Comparison of ENCODE assay signal across 8 cellular contexts in genomic region chr4:154807042-154807630, GRCh38. TPM values are rescaled to one million over a fixed set of nuclear protein-coding genes. Genes with fewer than 3 reads are reported as not detected.
DNase-seq lines count a peak whose midpoint lies in the region; ATAC-seq and TF ChIP-seq lines count a peak whose summit lies in the region.

No MANE protein-coding gene starts in this region.

- no peaks in the 10 kb centered on the region for H3K27me3 Mint-ChIP-seq in activated T-cell treated with anti-CD3 and anti-CD28 coated beads, Interleukin-2, amount 50 U/mL, for 72 hours (ENCODE audit: low read depth)

- no peak overlapping the region for H3K4me3 ChIP-seq in cardiac muscle cell

- no peaks in the 10 kb centered on the region for H3K9me3 Mint-ChIP-seq in stimulated activated effector memory CD8-positive, alpha-beta T cell treated with anti-CD3 and anti-CD28 coated beads, Interleukin-12 subunit alpha, Interleukin-12 subunit beta, amount 100 ng/mL, for 72 hours
- no peaks in the 10 kb centered on the region for H3K9me3 Mint-ChIP-seq in activated T-cell treated with anti-CD3 and anti-CD28 coated beads, Interleukin-2, amount 50 U/mL, for 72 hours

- DNase-seq in cardiac muscle cell (ENCODE audit: low read depth in 1 of 2, low spot score in 1 of 2): peak in 1 of 2 donors; percentile 67
- no peak for DNase-seq in left cardiac atrium
- peak; percentile 13 for DNase-seq in NCI-H2171 (lab: John Stamatoyannopoulos, UW)
- peak; percentile 75 for DNase-seq in dedifferentiated amniotic fluid mesenchymal stem cell (ENCODE audit: extremely low spot score)
- peak; percentile 6 for DNase-seq in pons (ENCODE audit: low spot score)
- DNase-seq in stimulated activated effector memory CD8-positive, alpha-beta T cell treated with anti-CD3 and anti-CD28 coated beads, Interleukin-12 subunit alpha, Interleukin-12 subunit beta, amount 100 ng/mL, for 72 hours (ENCODE audit: low spot score in 2 of 2): no peak
- DNase-seq in activated T-cell treated with anti-CD3 and anti-CD28 coated beads, Interleukin-2, amount 50 U/mL, for 72 hours: no peak

- no peak overlapping the region for H3K4me3 Mint-ChIP-seq in stimulated activated effector memory CD8-positive, alpha-beta T cell treated with anti-CD3 and anti-CD28 coated beads, Interleukin-12 subunit alpha, Interleukin-12 subunit beta, amount 100 ng/mL, for 72 hours
- peak overlapping the region in 1 of 2 donors; percentile 41 for H3K4me3 Mint-ChIP-seq in activated T-cell treated with anti-CD3 and anti-CD28 coated beads, Interleukin-2, amount 50 U/mL, for 72 hours

- no peaks in the 10 kb centered on the region for H3K36me3 Mint-ChIP-seq in stimulated activated effector memory CD8-positive, alpha-beta T cell treated with anti-CD3 and anti-CD28 coated beads, Interleukin-12 subunit alpha, Interleukin-12 subunit beta, amount 100 ng/mL, for 72 hours
- H3K36me3 Mint-ChIP-seq in activated T-cell treated with anti-CD3 and anti-CD28 coated beads, Interleukin-2, amount 50 U/mL, for 72 hours (ENCODE audit: insufficient read depth in 2 of 2): no peaks in the 10 kb centered on the region

- no peak overlapping the region for H3K27ac Mint-ChIP-seq in stimulated activated effector memory CD8-positive, alpha-beta T cell treated with anti-CD3 and anti-CD28 coated beads, Interleukin-12 subunit alpha, Interleukin-12 subunit beta, amount 100 ng/mL, for 72 hours
- H3K27ac Mint-ChIP-seq in activated T-cell treated with anti-CD3 and anti-CD28 coated beads, Interleukin-2, amount 50 U/mL, for 72 hours: no peak overlapping the region

- H3K4me1 Mint-ChIP-seq in stimulated activated effector memory CD8-positive, alpha-beta T cell treated with anti-CD3 and anti-CD28 coated beads, Interleukin-12 subunit alpha, Interleukin-12 subunit beta, amount 100 ng/mL, for 72 hours: no peaks in the 10 kb centered on the region
- H3K4me1 Mint-ChIP-seq in activated T-cell treated with anti-CD3 and anti-CD28 coated beads, Interleukin-2, amount 50 U/mL, for 72 hours (ENCODE audit: low read depth): no peaks in the 10 kb centered on the region

- no peaks in the 10 kb centered on the region for H3K27me3 ChIP-seq in cardiac muscle cell

- TF ChIP-seq CTCF in cardiac muscle cell (IDR thresholded peaks at IDR 0.05; ENCODE audit: low read depth, low read length): peak; percentile 66

- no peaks in the 10 kb centered on the region for H3K9me3 ChIP-seq in cardiac muscle cell (ENCODE audit: low read depth)

- H3K36me3 ChIP-seq in cardiac muscle cell: no peaks in the 10 kb centered on the region

- ATAC-seq in left cardiac atrium (no peak), HG02642 (IDR thresholded peaks at IDR 0.05; ENCODE audit: poor library complexity, unreplicated experiment) (peak; percentile 63)
- no peak for ATAC-seq in stimulated activated effector memory CD8-positive, alpha-beta T cell treated with anti-CD3 and anti-CD28 coated beads, Interleukin-12 subunit alpha, Interleukin-12 subunit beta, amount 100 ng/mL, for 72 hours
- ATAC-seq in activated T-cell treated with anti-CD3 and anti-CD28 coated beads, Interleukin-2, amount 50 U/mL, for 72 hours (replicated peaks in 1 of 2): no peak

- intact Hi-C loops in left cardiac atrium (cut with DNase I): loop anchor here in 1 of 2 donors (5.0 kb wide), 1 partner anchor 545 kb away; no protein-coding TSS in a partner anchor

- H3K27ac ChIP-seq in cardiac muscle cell: no peak overlapping the region

- H3K4me1 ChIP-seq in cardiac muscle cell (ENCODE audit: low read depth): no peaks in the 10 kb centered on the region

RNA-seq across cellular contexts. Expression of gene RBM46, which starts 26.1 kb away (rescaled TPM):
- total RNA-seq in cardiac muscle cell (0.11 and 0.33 TPM in 2 replicates), left cardiac atrium (under 1 TPM in 1 of 2 donors, not detected in 1; 0.06 TPM)
- 0.24 and 0.75 TPM in 2 replicates for polyA plus RNA-seq in cardiac muscle cell
- not detected for total RNA-seq in activated T-cell treated with anti-CD3 and anti-CD28 coated beads, Interleukin-2, amount 50 U/mL, for 72 hours

Comparison
In these comparisons a context has a peak if more than half of its experiments do, and no peak if none do; other contexts are left out.
1. DNase-seq: peak in NCI-H2171 (single experiment), dedifferentiated amniotic fluid mesenchymal stem cell (single experiment) and pons (single experiment); none in left cardiac atrium (single experiment), stimulated activated effector memory CD8-positive, alpha-beta T cell treated with anti-CD3 and anti-CD28 coated beads, Interleukin-12 subunit alpha, Interleukin-12 subunit beta, amount 100 ng/mL, for 72 hours (0 of 2) and activated T-cell treated with anti-CD3 and anti-CD28 coated beads, Interleukin-2, amount 50 U/mL, for 72 hours (0 of 2).